25 cellular contexts compared by ENCODE assay signal in the genomic region with DNA sequence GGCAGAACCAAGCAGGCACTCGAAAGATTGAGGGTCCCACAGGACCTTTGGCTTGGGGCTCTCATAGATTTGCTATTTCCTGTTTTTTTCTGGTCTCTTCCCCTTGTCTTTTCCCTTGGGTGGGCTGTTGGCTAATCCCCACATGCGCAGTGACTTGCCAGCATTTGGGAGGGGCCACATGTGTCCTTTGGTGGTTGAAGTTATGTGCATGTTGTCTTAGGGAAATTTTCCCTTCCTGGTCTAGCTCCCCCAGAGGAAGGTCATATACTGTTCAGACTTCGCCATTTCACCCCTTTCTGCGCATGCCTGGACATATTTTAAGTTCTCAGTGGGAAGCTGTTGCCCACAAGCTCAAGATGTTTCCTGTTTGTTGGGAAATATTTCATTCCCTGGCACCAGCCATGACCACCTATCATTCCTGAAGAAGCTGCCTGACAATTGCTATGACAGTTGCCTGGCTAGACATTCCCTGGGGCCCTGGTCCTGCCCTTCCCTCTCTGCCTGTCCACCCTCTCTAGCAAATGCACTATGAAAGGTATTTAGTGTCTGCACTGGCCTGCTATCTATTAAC.
A peak's percentile ranks its signal among the peaks of the same experiment; 100 is the strongest.
DNase-seq lines count a peak whose midpoint lies in the region; ATAC-seq and TF ChIP-seq lines count a peak whose summit lies in the region.
"Had no signal": no experiment of that assay in that cellular context is flagged by ENCODE, and none has a peak within 500 bp of the region (broad histone marks: within the 10 kb centered on the region; RNA-seq: fewer than 3 reads in every experiment).

No MANE protein-coding gene starts in this region.

- H3K36me3 ChIP-seq in mammary epithelial cell (ENCODE audit: insufficient read depth, low read length) (no peaks in the 10 kb centered on the region), heart left ventricle (no peaks in the 10 kb centered on the region)
- H3K36me3 ChIP-seq: colonic mucosa, heart right ventricle, pancreas, right atrium auricular region, tibial artery had no signal

- in situ Hi-C loops in mammary epithelial cell (cut with MboI; ENCODE audit: low sequenced_read_pairs in 2 of 2) = no loop called here

- CTCF ChIA-PET in mammary epithelial cell (lab: Charles Lee; ENCODE audit: low non-redundant PET) = no interaction called here

- TF ChIP-seq CTCF in mammary epithelial cell (conservative IDR thresholded peaks at IDR 0.05 in 1 of 2, IDR thresholded peaks at IDR 0.05 in 1 of 2; ENCODE audit: extremely low read depth in 1 of 2, insufficient read depth in 1 of 2, low read depth in 1 of 2, low read length in 2 of 2) (no peak), heart left ventricle (IDR thresholded peaks at IDR 0.05) (no peak)

- 100% methylated on average over 2 of the region's 4 CpGs for WGBS in mammary epithelial cell (ENCODE audit: low coverage, missing lambda C conversion rate)
- 65 to 78% (median 67%) methylated on average over 4 of the region's 4 CpGs for WGBS in heart left ventricle, 4 donors

- no TSS peak for BruUV-seq in mammary epithelial cell (replicated peaks; lab: Mats Ljungman, UMichigan)

- H3K4me3 ChIP-seq in mammary epithelial cell (replicated peaks in 1 of 3; ENCODE audit: insufficient read depth in 1 of 3, low read depth in 2 of 3, low read length in 3 of 3) (no peak overlapping the region), heart left ventricle (no peak overlapping the region)
- H3K4me3 ChIP-seq: colonic mucosa, heart right ventricle, pancreas, right atrium auricular region, tibial artery had no signal

- no peak for TF ChIP-seq POLR2A in heart left ventricle (IDR thresholded peaks at IDR 0.05)

- H3K4me2 ChIP-seq in mammary epithelial cell (ENCODE audit: insufficient read depth, low read depth, low read length) = no peak overlapping the region

- no peak overlapping the region for H3K9ac ChIP-seq in mammary epithelial cell (ENCODE audit: insufficient read depth, low read length)

- peak; percentile 33 for DNase-seq in NOMO-1 treated with DMSO at 0.1 percent for 48 hours (lab: John Stamatoyannopoulos, UW; ENCODE audit: unreplicated experiment)
- DNase-seq in NOMO-1 treated with dmso at 0.1 percent for 144 hours (lab: John Stamatoyannopoulos, UW; ENCODE audit: unreplicated experiment) = no peak
- peak; percentile 72 to 86 for DNase-seq in Kasumi-1 (lab: John Stamatoyannopoulos, UW)
- peak; percentile 18 for DNase-seq in mammary epithelial cell
- peak; percentile 31 for DNase-seq in ureter (ENCODE audit: low spot score)
- DNase-seq in HuH-7.5 (ENCODE audit: low spot score) = no peak
- DNase-seq in heart left ventricle = no peak
- no peak for DNase-seq in GM19238 (ENCODE audit: insufficient read length, low spot score)
- DNase-seq: activated B cell treated with CpG ODN at 0.5 μM for 24 hours; activated CD4-positive, alpha-beta T cell treated with anti-CD3 and anti-CD28 coated beads, Interleukin-2, amount 50 U/mL, for 4 hours; activated effector memory CD4-positive, alpha-beta T cell treated with Interleukin-2 at 50 U/mL for 16 hours; colonic mucosa; heart right ventricle; NCI-H1105; NCI-H2081; NCI-H446 treated with DMSO at 0.1 percent for 48 hours; NK-92 treated with Interleukin-12 subunit alpha and Interleukin-12 subunit beta, amount 100 ng/mL, for 24 hours; pancreas; RPMI8226; stimulated activated CD4-positive, alpha-beta T cell treated with anti-CD3 and anti-CD28 coated beads, Interleukin-4, amount 100 ng/mL, for 4 hours; stimulated activated naive CD8-positive, alpha-beta T cell treated with anti-CD3 and anti-CD28 coated beads, Interleukin-15, amount 100 ng/mL, for 72 hours; T-helper 9 cell; tibial artery had no signal

- intact Hi-C loops in mammary epithelial cell (cut with micrococcal nuclease) (no loop called here), heart left ventricle (cut with DNase I) (no loop called here)

- H3K9me3 ChIP-seq in mammary epithelial cell (replicated peaks; ENCODE audit: insufficient read depth, low read length) (no peaks in the 10 kb centered on the region), heart left ventricle (peaks cover 0 to 25% (median 4%) of the 10 kb centered on the region in 12 donors)
- H3K9me3 ChIP-seq: colonic mucosa, pancreas had no signal

- H3K27me3 ChIP-seq in mammary epithelial cell (ENCODE audit: insufficient read depth, low read length) = no peaks in the 10 kb centered on the region
- H3K27me3 ChIP-seq in heart left ventricle = no peaks in the 10 kb centered on the region
- H3K27me3 ChIP-seq: colonic mucosa, pancreas, right atrium auricular region, tibial artery had no signal

- dilution Hi-C loops in mammary epithelial cell (cut with HindIII; ENCODE audit: low sequenced_read_pairs) = no loop called here

- H4K20me1 ChIP-seq in mammary epithelial cell (ENCODE audit: insufficient read depth, low read length) = no peaks in the 10 kb centered on the region

- H3K4me1 ChIP-seq in mammary epithelial cell (ENCODE audit: insufficient read depth, low read length) = peaks cover 9% of the 10 kb centered on the region
- peaks cover 0 to 2% (median 0%) of the 10 kb centered on the region in 12 donors for H3K4me1 ChIP-seq in heart left ventricle
- H3K4me1 ChIP-seq: colonic mucosa, pancreas, right atrium auricular region had no signal

- H3K27ac ChIP-seq in mammary epithelial cell (ENCODE audit: insufficient read depth, low read depth, low read length) = no peak overlapping the region
- H3K27ac ChIP-seq in heart left ventricle = no peak overlapping the region
- H3K27ac ChIP-seq: colonic mucosa, heart right ventricle, pancreas, right atrium auricular region, tibial artery had no signal

- peak overlapping the region; percentile 85 for H2AFZ ChIP-seq in mammary epithelial cell (ENCODE audit: low read depth, low read length)

- H3K79me2 ChIP-seq in mammary epithelial cell (ENCODE audit: insufficient read depth, low read length) = no peaks in the 10 kb centered on the region

- no peak for ATAC-seq in heart left ventricle
- ATAC-seq: left lobe of liver; pancreas; stimulated activated naive CD8-positive, alpha-beta T cell treated with anti-CD3 and anti-CD28 coated beads, Interleukin-15, amount 100 ng/mL, for 72 hours had no signal

Comparison
In these comparisons a context has a peak if more than half of its experiments do, and no peak if none do; other contexts are left out.
1. DNase-seq: peak in NOMO-1 treated with DMSO at 0.1 percent for 48 hours (single experiment), Kasumi-1 (2 of 2), mammary epithelial cell (single experiment) and ureter (single experiment); none in NOMO-1 treated with dmso at 0.1 percent for 144 hours (single experiment), HuH-7.5 (single experiment), heart left ventricle (0 of 5) and GM19238 (single experiment).